Comparison of ENCODE assay signal across 17 cellular contexts in genomic region chr21:33293136-33293535, GRCh38. TPM values are rescaled to one million over a fixed set of nuclear protein-coding genes. Genes with fewer than 3 reads are reported as not detected.
DNase-seq lines count a peak whose midpoint lies in the region; ATAC-seq and TF ChIP-seq lines count a peak whose summit lies in the region.
"Had no signal": no experiment of that assay in that cellular context is flagged by ENCODE, and none has a peak within 500 bp of the region (broad histone marks: within the 10 kb centered on the region; RNA-seq: fewer than 3 reads in every experiment).

No MANE protein-coding gene starts in this region.

- H3K36me3 ChIP-seq in heart left ventricle (peaks cover 0 to 81% (median 36%) of the 10 kb centered on the region in 9 donors), right atrium auricular region (peaks cover 17% of the 10 kb centered on the region), suprapubic skin (peaks cover 47% of the 10 kb centered on the region)

- WGBS in heart left ventricle, 4 donors, result 72 to 83% (median 78%) methylated on average over 2 to 7 of the region's 7 CpGs
- 84% methylated on average over 7 of the region's 7 CpGs for WGBS in suprapubic skin

- H3K9me3 ChIP-seq in heart left ventricle (no peaks in the 10 kb centered on the region), right atrium auricular region (no peaks in the 10 kb centered on the region), suprapubic skin (no peaks in the 10 kb centered on the region)
- H3K9me3 ChIP-seq: tibial artery had no signal

- no peaks in the 10 kb centered on the region for H3K9me3 Mint-ChIP-seq in central memory CD8-positive, alpha-beta T cell
- no peaks in the 10 kb centered on the region for H3K9me3 Mint-ChIP-seq in naive B cell
- H3K9me3 Mint-ChIP-seq in type B pancreatic cell, result peaks cover 5% of the 10 kb centered on the region
- H3K9me3 Mint-ChIP-seq: GM23338 had no signal

- H3K36me3 Mint-ChIP-seq in central memory CD8-positive, alpha-beta T cell (ENCODE audit: insufficient read depth), result peaks cover 38% of the 10 kb centered on the region
- H3K36me3 Mint-ChIP-seq in naive B cell (peaks cover 19 to 30% of the 10 kb centered on the region in 2 donors), type B pancreatic cell (peaks cover 20% of the 10 kb centered on the region)

- H3K27me3 Mint-ChIP-seq in central memory CD8-positive, alpha-beta T cell, result no peaks in the 10 kb centered on the region
- H3K27me3 Mint-ChIP-seq in naive B cell, result no peaks in the 10 kb centered on the region
- no peaks in the 10 kb centered on the region for H3K27me3 Mint-ChIP-seq in type B pancreatic cell

- TF ChIP-seq CTCF in heart left ventricle (IDR thresholded peaks at IDR 0.05) (no peak), right atrium auricular region (IDR thresholded peaks at IDR 0.05) (no peak), type B pancreatic cell (conservative IDR thresholded peaks at IDR 0.05) (no peak), suprapubic skin (IDR thresholded peaks at IDR 0.05) (no peak)

- H3K4me3 Mint-ChIP-seq in central memory CD8-positive, alpha-beta T cell, result peak overlapping the region; percentile 42
- H3K4me3 Mint-ChIP-seq in naive B cell (no peak overlapping the region), type B pancreatic cell (no peak overlapping the region)
- H3K4me3 Mint-ChIP-seq: GM23338 had no signal

- H3K4me1 ChIP-seq in heart left ventricle, result peaks cover 0 to 26% (median 16%) of the 10 kb centered on the region in 12 donors
- peaks cover 0 to 19% of the 10 kb centered on the region in 2 donors for H3K4me1 ChIP-seq in right atrium auricular region
- H3K4me1 ChIP-seq in suprapubic skin, result no peaks in the 10 kb centered on the region

- ATAC-seq in heart left ventricle, result peak; percentile 46 to 64 (median 52)
- ATAC-seq in central memory CD8-positive, alpha-beta T cell (replicated peaks; ENCODE audit: extremely low read depth, poor library complexity, severe bottlenecking), result no peak
- ATAC-seq in naive B cell (ENCODE audit: low read depth in 2 of 2), result no peak
- no peak for ATAC-seq in GM21576 (IDR thresholded peaks at IDR 0.05; ENCODE audit: unreplicated experiment)
- ATAC-seq: GM12878, GM23338, sciatic nerve had no signal

- H3K27me3 ChIP-seq in heart left ventricle (no peaks in the 10 kb centered on the region), right atrium auricular region (no peaks in the 10 kb centered on the region), suprapubic skin (no peaks in the 10 kb centered on the region)
- H3K27me3 ChIP-seq: tibial artery had no signal

- no peak for TF ChIP-seq EP300 in suprapubic skin (IDR thresholded peaks at IDR 0.05)

- H3K27ac Mint-ChIP-seq in central memory CD8-positive, alpha-beta T cell (ENCODE audit: low read depth), result peak overlapping the region; percentile 88
- peak overlapping the region in 5 of 6 donors; percentile 19 to 97 (median 47) for H3K27ac Mint-ChIP-seq in naive B cell
- peak overlapping the region; percentile 96 for H3K27ac Mint-ChIP-seq in type B pancreatic cell
- H3K27ac Mint-ChIP-seq: GM23338 had no signal

- peak overlapping the region in 2 of 12 donors; percentile 10 to 17 for H3K27ac ChIP-seq in heart left ventricle
- no peak overlapping the region for H3K27ac ChIP-seq in right atrium auricular region
- no peak overlapping the region for H3K27ac ChIP-seq in suprapubic skin
- H3K27ac ChIP-seq: tibial artery had no signal

- H3K4me1 Mint-ChIP-seq in central memory CD8-positive, alpha-beta T cell, result peaks cover 34% of the 10 kb centered on the region
- H3K4me1 Mint-ChIP-seq in naive B cell (peaks cover 31 to 40% (median 35%) of the 10 kb centered on the region in 3 donors), type B pancreatic cell (ENCODE audit: unreplicated experiment) (peaks cover 6% of the 10 kb centered on the region)
- H3K4me1 Mint-ChIP-seq: GM23338 had no signal

- TF ChIP-seq POLR2A in heart left ventricle (IDR thresholded peaks at IDR 0.05), result no peak
- no peak for TF ChIP-seq POLR2A in suprapubic skin (IDR thresholded peaks at IDR 0.05)

- H3K4me3 ChIP-seq in heart left ventricle (no peak overlapping the region), right atrium auricular region (no peak overlapping the region), suprapubic skin (no peak overlapping the region)
- H3K4me3 ChIP-seq: GM12878, GM23338, tibial artery had no signal

- peak in 1 of 5 donors; percentile 45 for DNase-seq in heart left ventricle
- no peak for DNase-seq in right atrium auricular region (ENCODE audit: low spot score)
- DNase-seq in central memory CD8-positive, alpha-beta T cell (ENCODE audit: low spot score in 2 of 2), result no peak
- DNase-seq in naive B cell, result no peak
- no peak for DNase-seq in type B pancreatic cell (ENCODE audit: extremely low spot score, unreplicated experiment)
- no peak for DNase-seq in NCI-H524 treated with DMSO at 0.1 percent for 48 hours (lab: John Stamatoyannopoulos, UW)
- no peak for DNase-seq in suprapubic skin (ENCODE audit: low spot score in 2 of 2)
- DNase-seq: activated naive CD4-positive, alpha-beta T cell; activated T-cell treated with anti-CD3 and anti-CD28 coated beads for 4 hours; NCI-H1694; NCI-H2171 treated with DMSO at 0.1 percent for 48 hours; SHP77; tibial artery had no signal

- intact Hi-C loops in heart left ventricle (cut with DNase I), result no loop called here

RNA-seq across cellular contexts. Expression of gene IL10RB, which starts 27.0 kb away (rescaled TPM):
- total RNA-seq in heart left ventricle (10 to 100 TPM in 3 of 9 donors, 1 to 10 TPM in 6; 4.5 to 28.2 (median 8.3) TPM), right atrium auricular region (10 to 100 TPM; 10.2 to 21.8 TPM), type B pancreatic cell (ENCODE audit: low replicate concordance) (13.8 and 19.1 TPM in 2 replicates), suprapubic skin (10 to 100 TPM; 20.7 to 28.1 (median 23.4) TPM)
- polyA plus RNA-seq in heart left ventricle (10 to 100 TPM in 1 of 2 donors, 1 to 10 TPM in 1; 7.4 to 12.9 TPM), naive B cell (ENCODE audit: low read depth in 6 of 6) (10 to 100 TPM; 56.9 to 83.1 (median 71.0) TPM)

RNA-seq across cellular contexts. Expression of gene IFNAR1, which starts 31.6 kb away (rescaled TPM):
- 10 to 100 TPM; 15.6 to 38.9 (median 22.5) TPM for total RNA-seq in heart left ventricle
- 10 to 100 TPM in 1 of 2 donors, 1 to 10 TPM in 1; 6.5 to 35.9 TPM for polyA plus RNA-seq in heart left ventricle
- 10 to 100 TPM; 20.0 to 24.6 TPM for total RNA-seq in right atrium auricular region
- polyA plus RNA-seq in naive B cell (ENCODE audit: low read depth in 6 of 6), result 100 to 1,000 TPM in 5 of 6 donors, 10 to 100 TPM in 1; 99.7 to 142 (median 126) TPM
- total RNA-seq in type B pancreatic cell (ENCODE audit: low replicate concordance), result 26.4 and 28.6 TPM in 2 replicates
- 10 to 100 TPM; 15.9 to 37.3 (median 22.6) TPM for total RNA-seq in suprapubic skin

Comparison
In these comparisons a context has a peak if more than half of its experiments do, and no peak if none do; other contexts are left out.
1. ATAC-seq: peak in heart left ventricle (4 of 4); none in central memory CD8-positive, alpha-beta T cell (single experiment), naive B cell (0 of 2) and GM21576 (single experiment).
2. Peak in every context shown above with its lines, with median percentiles within 50 percentile points of each other: H3K27ac Mint-ChIP-seq.